ENCODE assay signal across 8 cellular contexts in genomic region chr12:22709292-22709691, GRCh38.
DNase-seq lines count a peak whose midpoint lies in the region; ATAC-seq and TF ChIP-seq lines count a peak whose summit lies in the region.

No MANE protein-coding gene starts in this region.

- no peaks in the 10 kb centered on the region for H3K36me3 ChIP-seq in transverse colon

- no peak for TF ChIP-seq POLR2A in transverse colon (IDR thresholded peaks at IDR 0.05)
- TF ChIP-seq POLR2A in lower leg skin (IDR thresholded peaks at IDR 0.05): no peak

- no peak overlapping the region for H3K4me3 ChIP-seq in fibroblast of pulmonary artery (replicated peaks; ENCODE audit: low read depth, low read length)
- no peak overlapping the region for H3K4me3 ChIP-seq in transverse colon
- no peak overlapping the region for H3K4me3 ChIP-seq in lower leg skin (ENCODE audit: low read depth, poor library complexity, severe bottlenecking)

- no peak for TF ChIP-seq EP300 in transverse colon (IDR thresholded peaks at IDR 0.05; ENCODE audit: low read depth)

- peak; percentile 46 for DNase-seq in SIG-M5 treated with dmso at 0.1 percent for 504 hours (lab: John Stamatoyannopoulos, UW; ENCODE audit: unreplicated experiment)
- no peak for DNase-seq in SIG-M5 (lab: John Stamatoyannopoulos, UW)
- DNase-seq in NCI-H748 treated with DMSO at 0.1 percent for 48 hours (lab: John Stamatoyannopoulos, UW): peak; percentile 25
- DNase-seq in fibroblast of pulmonary artery (ENCODE audit: low read depth): peak; percentile 32
- no peak for DNase-seq in transverse colon
- no peak for DNase-seq in lower leg skin (ENCODE audit: low spot score in 2 of 2)
- no peak for DNase-seq in activated CD4-positive, alpha-beta T cell treated with anti-CD3 and anti-CD28 coated beads, Interleukin-2, amount 50 U/mL, for 1 hour

- intact Hi-C loops in transverse colon (cut with DNase I; ENCODE audit: low total_unique reads) (no loop called here), lower leg skin (cut with DNase I; ENCODE audit: low total_unique reads) (no loop called here)

- TF ChIP-seq CTCF in fibroblast of pulmonary artery (IDR thresholded peaks at IDR 0.05; ENCODE audit: low read length, missing control alignments): peak; percentile 44
- peak in 4 of 5 experiments; percentile 18 to 43 (median 30) for TF ChIP-seq CTCF in transverse colon (IDR thresholded peaks at IDR 0.05)
- no peak for TF ChIP-seq CTCF in lower leg skin (IDR thresholded peaks at IDR 0.05)

- H3K27ac ChIP-seq in transverse colon: no peak overlapping the region

- in situ Hi-C loops in transverse colon (cut with MboI; ENCODE audit: low pct_ligation_motif_present in 1 of 4, low pct_unique_long_range_greater_than_20kb in 1 of 4, low sequenced_read_pairs in 3 of 4): no loop called here

- 20 to 32% methylated on average over 5 of the region's 5 CpGs for WGBS in transverse colon (ENCODE audit: low coverage in 1 of 2), 2 donors
- WGBS in lower leg skin, 2 donors: 27 to 31% methylated on average over 5 of the region's 5 CpGs

- no peaks in the 10 kb centered on the region for H3K9me3 ChIP-seq in transverse colon

- no peaks in the 10 kb centered on the region for H3K27me3 ChIP-seq in transverse colon

- ATAC-seq in HG03159 (IDR thresholded peaks at IDR 0.05; ENCODE audit: unreplicated experiment): peak; percentile 85

- no peaks in the 10 kb centered on the region for H3K4me1 ChIP-seq in transverse colon

Comparison
In these comparisons a context has a peak if more than half of its experiments do, and no peak if none do; other contexts are left out.
1. DNase-seq: peak in SIG-M5 treated with dmso at 0.1 percent for 504 hours (single experiment), NCI-H748 treated with DMSO at 0.1 percent for 48 hours (single experiment) and fibroblast of pulmonary artery (single experiment); none in SIG-M5 (single experiment), transverse colon (single experiment), lower leg skin (0 of 2) and activated CD4-positive, alpha-beta T cell treated with anti-CD3 and anti-CD28 coated beads, Interleukin-2, amount 50 U/mL, for 1 hour (single experiment).
2. CTCF ChIP-seq: peak in fibroblast of pulmonary artery (single experiment) and transverse colon (4 of 5); none in lower leg skin (0 of 3).